In genomic region chr6:37850728-37851285, GRCh38 we compare ENCODE assay signal across 19 cellular contexts. TPM values are rescaled to one million over a fixed set of nuclear protein-coding genes. Genes with fewer than 3 reads are reported as not detected.
DNase-seq lines count a peak whose midpoint lies in the region; ATAC-seq and TF ChIP-seq lines count a peak whose summit lies in the region.
"Had no signal": no experiment of that assay in that cellular context is flagged by ENCODE, and none has a peak within 500 bp of the region (broad histone marks: within the 10 kb centered on the region; RNA-seq: fewer than 3 reads in every experiment).

No MANE protein-coding gene starts in this region.

- H3K27me3 Mint-ChIP-seq in activated naive CD4-positive, alpha-beta T cell treated with anti-CD3 and anti-CD28 coated beads, Interleukin-2, amount 50 U/mL, for 24 hours = no peaks in the 10 kb centered on the region
- H3K27me3 Mint-ChIP-seq in H9 (ENCODE audit: low read depth) = no peaks in the 10 kb centered on the region
- H3K27me3 Mint-ChIP-seq in effector memory CD8-positive, alpha-beta T cell = no peaks in the 10 kb centered on the region
- H3K27me3 Mint-ChIP-seq in stimulated activated memory B cell treated with anti-CD40 and anti-IgM and Interleukin-4, amounts not matched to agents 10 μg/mL and 1 μg/mL and 100 μg/mL, for 72 hours = no peaks in the 10 kb centered on the region
- H3K27me3 Mint-ChIP-seq: activated naive CD8-positive, alpha-beta T cell treated with anti-CD3 and anti-CD28 coated beads, Interleukin-2, amount 50 U/mL, for 24 hours had no signal

- H2AK5ac ChIP-seq in H9 (ENCODE audit: insufficient read length, low read length) = no peak overlapping the region

- H3K4ac ChIP-seq in H9 (ENCODE audit: low read depth, low read length) = no peak overlapping the region

- H3K56ac ChIP-seq in H9 (ENCODE audit: insufficient read length, low read depth, low read length) = peak overlapping the region; percentile 65

- H4K20me1 ChIP-seq in H9 (ENCODE audit: control insufficient read depth, insufficient read depth, insufficient read length) = no peaks in the 10 kb centered on the region

- peaks cover 4% of the 10 kb centered on the region for H3K36me3 Mint-ChIP-seq in activated naive CD4-positive, alpha-beta T cell treated with anti-CD3 and anti-CD28 coated beads, Interleukin-2, amount 50 U/mL, for 24 hours
- H3K36me3 Mint-ChIP-seq in H9 (ENCODE audit: insufficient read depth in 1 of 3, low read depth in 3 of 3) = no peaks in the 10 kb centered on the region
- H3K36me3 Mint-ChIP-seq in effector memory CD8-positive, alpha-beta T cell (ENCODE audit: insufficient read depth) = no peaks in the 10 kb centered on the region
- H3K36me3 Mint-ChIP-seq in stimulated activated memory B cell treated with anti-CD40 and anti-IgM and Interleukin-4, amounts not matched to agents 10 μg/mL and 1 μg/mL and 100 μg/mL, for 72 hours = peaks cover 4% of the 10 kb centered on the region

- peaks cover 7% of the 10 kb centered on the region; the same call in 1 of the 2 replicates for H3K79me2 ChIP-seq in H9 (ENCODE audit: insufficient read depth, low read length)

- no peak overlapping the region for H2BK120ac ChIP-seq in H9 (ENCODE audit: low read depth, low read length, poor library complexity, severe bottlenecking)

- no peak overlapping the region for H3K4me2 ChIP-seq in H9 (ENCODE audit: insufficient read depth, insufficient read length, low read length)
- H3K4me2 ChIP-seq: PC-9 had no signal

- no peak overlapping the region for H2AFZ ChIP-seq in H9 (ENCODE audit: low read length)
- H2AFZ ChIP-seq: PC-9 had no signal

- H4K8ac ChIP-seq in H9 (replicated peaks; ENCODE audit: insufficient read length, low read depth, low read length) = no peak overlapping the region

- H3K14ac ChIP-seq in H9 (ENCODE audit: insufficient read depth, low read length) = no peak overlapping the region

- no peak overlapping the region for H2BK12ac ChIP-seq in H9 (ENCODE audit: insufficient read length, low read depth, low read length)

- peak; percentile 55 for ATAC-seq in effector memory CD8-positive, alpha-beta T cell (replicated peaks)
- peak; percentile 20 for ATAC-seq in stimulated activated memory B cell treated with anti-CD40 and anti-IgM and Interleukin-4, amounts not matched to agents 10 μg/mL and 1 μg/mL and 100 μg/mL, for 72 hours
- ATAC-seq in GM19351 (IDR thresholded peaks at IDR 0.05; ENCODE audit: unreplicated experiment) = no peak
- ATAC-seq: HepG2 had no signal

- no CpG with 5 or more reads among the region's 9 CpGs for WGBS in H9 (ENCODE audit: extremely low coverage, insufficient read length, low lambda C conversion rate)

- H3K23me2 ChIP-seq in H9 (ENCODE audit: insufficient read length, low read depth, low read length, poor library complexity, severe bottlenecking) = no peaks in the 10 kb centered on the region

- no peak overlapping the region for H4K91ac ChIP-seq in H9 (ENCODE audit: insufficient read length, low read depth, low read length)

- no peaks in the 10 kb centered on the region for H3K9me3 Mint-ChIP-seq in activated naive CD4-positive, alpha-beta T cell treated with anti-CD3 and anti-CD28 coated beads, Interleukin-2, amount 50 U/mL, for 24 hours
- H3K9me3 Mint-ChIP-seq in H9 = no peaks in the 10 kb centered on the region
- H3K9me3 Mint-ChIP-seq in effector memory CD8-positive, alpha-beta T cell = no peaks in the 10 kb centered on the region
- no peaks in the 10 kb centered on the region for H3K9me3 Mint-ChIP-seq in stimulated activated memory B cell treated with anti-CD40 and anti-IgM and Interleukin-4, amounts not matched to agents 10 μg/mL and 1 μg/mL and 100 μg/mL, for 72 hours
- H3K9me3 Mint-ChIP-seq: activated naive CD8-positive, alpha-beta T cell treated with anti-CD3 and anti-CD28 coated beads, Interleukin-2, amount 50 U/mL, for 24 hours had no signal

- H2BK20ac ChIP-seq in H9 (ENCODE audit: low read depth, low read length, poor library complexity, severe bottlenecking) = no peak overlapping the region

- DNase-seq in activated naive CD4-positive, alpha-beta T cell (lab: John Stamatoyannopoulos, UW) = no peak
- DNase-seq in H9 (no peak), SJCRH30 (no peak), DMS79 (lab: John Stamatoyannopoulos, UW) (no peak)
- no peak for DNase-seq in effector memory CD8-positive, alpha-beta T cell
- DNase-seq: activated CD4-positive, alpha-beta T cell treated with anti-CD3 and anti-CD28 coated beads, Interleukin-2, amount 50 U/mL, for 48 hours; activated naive CD8-positive, alpha-beta T cell treated with anti-CD3 and anti-CD28 coated beads, Interleukin-2, amount 50 U/mL, for 24 hours; NCI-H1105 treated with DMSO at 0.1 percent for 48 hours; PC-9; retina; spleen; substantia nigra had no signal

- no peak overlapping the region for H3K4me3 ChIP-seq in SJCRH30
- H3K4me3 ChIP-seq: coronary artery, PC-9, SJSA1, spleen had no signal

- peaks cover 75% of the 10 kb centered on the region for H3K4me1 Mint-ChIP-seq in activated naive CD4-positive, alpha-beta T cell treated with anti-CD3 and anti-CD28 coated beads, Interleukin-2, amount 50 U/mL, for 24 hours
- H3K4me1 Mint-ChIP-seq in H9 = peaks cover 4 to 9% of the 10 kb centered on the region in 2 experiments; a peak in 2 of 4 replicates
- peaks cover 47 to 69% of the 10 kb centered on the region in 2 donors for H3K4me1 Mint-ChIP-seq in effector memory CD8-positive, alpha-beta T cell (ENCODE audit: low read depth in 2 of 2)
- peaks cover 57% of the 10 kb centered on the region for H3K4me1 Mint-ChIP-seq in stimulated activated memory B cell treated with anti-CD40 and anti-IgM and Interleukin-4, amounts not matched to agents 10 μg/mL and 1 μg/mL and 100 μg/mL, for 72 hours

- no peaks in the 10 kb centered on the region for H3K36me3 ChIP-seq in SJCRH30
- H3K36me3 ChIP-seq: neutrophil, spleen had no signal

- no peak overlapping the region for H3T11ph ChIP-seq in H9 (ENCODE audit: low read length)

- no peaks in the 10 kb centered on the region for H3K27me3 ChIP-seq in H9 (ENCODE audit: insufficient read depth, low read length)
- no peaks in the 10 kb centered on the region for H3K27me3 ChIP-seq in SJCRH30
- H3K27me3 ChIP-seq: neutrophil, SJSA1, spleen had no signal

- H3K4me3 Mint-ChIP-seq in activated naive CD4-positive, alpha-beta T cell treated with anti-CD3 and anti-CD28 coated beads, Interleukin-2, amount 50 U/mL, for 24 hours = peak overlapping the region; percentile 4
- H3K4me3 Mint-ChIP-seq in H9 = no peak overlapping the region
- peak overlapping the region in 1 of 2 donors; percentile 47 for H3K4me3 Mint-ChIP-seq in effector memory CD8-positive, alpha-beta T cell
- no peak overlapping the region for H3K4me3 Mint-ChIP-seq in stimulated activated memory B cell treated with anti-CD40 and anti-IgM and Interleukin-4, amounts not matched to agents 10 μg/mL and 1 μg/mL and 100 μg/mL, for 72 hours
- H3K4me3 Mint-ChIP-seq: activated naive CD8-positive, alpha-beta T cell treated with anti-CD3 and anti-CD28 coated beads, Interleukin-2, amount 50 U/mL, for 24 hours had no signal

- H3K27ac ChIP-seq in H9 (ENCODE audit: insufficient read length, low read depth, low read length) = no peak overlapping the region
- H3K27ac ChIP-seq in SJCRH30 = no peak overlapping the region
- H3K27ac ChIP-seq: coronary artery, PC-9, SJSA1, spleen had no signal

- H3K4me1 ChIP-seq in H9 (ENCODE audit: insufficient read depth, low read length) (no peaks in the 10 kb centered on the region; the same call in 1 of the 2 replicates), SJCRH30 (peaks cover 6% of the 10 kb centered on the region)

- TF ChIP-seq CTCF in H9 (conservative IDR thresholded peaks at IDR 0.05) = no peak

- H3K27ac Mint-ChIP-seq in activated naive CD4-positive, alpha-beta T cell treated with anti-CD3 and anti-CD28 coated beads, Interleukin-2, amount 50 U/mL, for 24 hours = peak overlapping the region; percentile 2
- 0 out of 7 replicates have a peak overlapping the region, but pooled peaks of 1 of the 3 experiments have one; percentile 12 for H3K27ac Mint-ChIP-seq in H9
- peak overlapping the region; percentile 14 to 49 for H3K27ac Mint-ChIP-seq in effector memory CD8-positive, alpha-beta T cell
- H3K27ac Mint-ChIP-seq in stimulated activated memory B cell treated with anti-CD40 and anti-IgM and Interleukin-4, amounts not matched to agents 10 μg/mL and 1 μg/mL and 100 μg/mL, for 72 hours = peak overlapping the region; percentile 75
- H3K27ac Mint-ChIP-seq: activated naive CD8-positive, alpha-beta T cell treated with anti-CD3 and anti-CD28 coated beads, Interleukin-2, amount 50 U/mL, for 24 hours had no signal

- no peak overlapping the region for H2BK5ac ChIP-seq in H9 (ENCODE audit: insufficient read length, low read length)

- no peak overlapping the region for H3K23ac ChIP-seq in H9 (ENCODE audit: insufficient read length, low read depth, low read length)

- no peak overlapping the region for H3K9ac ChIP-seq in H9 (ENCODE audit: extremely low read depth, insufficient read length, low read length)

- no peak overlapping the region for H3K18ac ChIP-seq in H9 (ENCODE audit: insufficient read length, low read depth, low read length)

- H3K79me1 ChIP-seq in H9 (ENCODE audit: insufficient read depth, low read depth, low read length, poor library complexity, severe bottlenecking) = peaks cover 10% of the 10 kb centered on the region

- H3K9me3 ChIP-seq in H9 (ENCODE audit: control insufficient read depth, low read depth, low read length) (no peaks in the 10 kb centered on the region), SJCRH30 (replicated peaks) (no peaks in the 10 kb centered on the region)
- H3K9me3 ChIP-seq: neutrophil, SJSA1, spleen had no signal

- H2BK15ac ChIP-seq in H9 (ENCODE audit: low read depth, low read length) = no peak overlapping the region

- no peak overlapping the region for H4K5ac ChIP-seq in H9 (ENCODE audit: insufficient read length, low read depth, low read length)

RNA-seq across cellular contexts. Expression of gene ZFAND3, which starts 31.3 kb away (rescaled TPM):
- total RNA-seq in H9 (2021) = 56.7 and 57.7 TPM in 2 replicates
- 26.2 and 28.7 TPM in 2 replicates for total RNA-seq in SJCRH30 (2014; rRNA removed; shearing (Covaris generic))
